In the genomic region with DNA sequence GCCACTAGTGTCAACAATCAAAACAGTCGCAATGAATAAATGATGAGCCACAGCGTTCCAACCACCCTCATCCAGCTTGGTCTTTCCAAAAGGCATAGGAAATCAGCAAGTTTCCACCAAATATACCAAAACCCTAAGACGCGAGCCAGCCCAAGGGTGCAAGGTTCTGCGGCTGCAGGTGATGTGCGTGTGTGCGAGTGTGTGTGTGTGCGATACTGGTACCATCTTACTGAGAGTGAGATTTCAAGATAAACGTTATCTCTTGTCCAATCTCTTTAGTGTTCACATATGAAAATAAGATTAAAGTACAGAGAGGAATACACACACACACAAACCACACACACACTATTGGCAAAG, we compare ENCODE assay signal across 12 cellular contexts. TPM values are rescaled to one million over a fixed set of nuclear protein-coding genes. Genes with fewer than 3 reads are reported as not detected.
A peak's percentile ranks its signal among the peaks of the same experiment; 100 is the strongest.
DNase-seq lines count a peak whose midpoint lies in the region; ATAC-seq and TF ChIP-seq lines count a peak whose summit lies in the region.
"Had no signal": no experiment of that assay in that cellular context is flagged by ENCODE, and none has a peak within 500 bp of the region (broad histone marks: within the 10 kb centered on the region; RNA-seq: fewer than 3 reads in every experiment).

No MANE protein-coding gene starts in this region.

- no peak for ATAC-seq in Panc1

- H3K27me3 Mint-ChIP-seq in CD8-positive, alpha-beta memory T cell: peaks cover 13 to 19% of the 10 kb centered on the region in 2 donors
- H3K27me3 Mint-ChIP-seq in activated naive CD4-positive, alpha-beta T cell treated with anti-CD3 and anti-CD28 coated beads for 36 hours (ENCODE audit: low read depth): peaks cover 32% of the 10 kb centered on the region

- in situ Hi-C loops in Panc1 (cut with HindIII; ENCODE audit: low pct_unique_long_range_greater_than_20kb, low sequenced_read_pairs): no loop called here

- peaks cover 0 to 2% (median 0%) of the 10 kb centered on the region in 3 donors for H3K4me1 Mint-ChIP-seq in CD8-positive, alpha-beta memory T cell
- H3K4me1 Mint-ChIP-seq in activated naive CD4-positive, alpha-beta T cell treated with anti-CD3 and anti-CD28 coated beads for 36 hours (ENCODE audit: low read depth): peaks cover 7% of the 10 kb centered on the region
- H3K4me1 Mint-ChIP-seq: activated naive CD4-positive, alpha-beta T cell treated with anti-CD3 and anti-CD28 coated beads, Interleukin-2, amount 10 ng/mL, durations not matched to agents 7 days and 5 days had no signal

- peak overlapping the region; percentile 90 for H3K4me2 ChIP-seq in fibroblast of lung (ENCODE audit: extremely low read depth, insufficient read depth, low read length)

- H3K4me3 ChIP-seq in ACC112 (ENCODE audit: low read depth, low read length) (peak overlapping the region; percentile 88), Panc1 (ENCODE audit: low read depth in 2 of 2, low read length in 2 of 2) (peak overlapping the region in 1 of 2 experiments; percentile 53; a peak in 2 of 4 replicates), fibroblast of lung (replicated peaks in 1 of 4; ENCODE audit: control extremely low read depth in 1 of 4, insufficient read depth in 1 of 4, low read depth in 3 of 4, low read length in 4 of 4) (peak overlapping the region; percentile 62 to 73 (median 69)), ovary (peak overlapping the region; percentile 62)
- no peak overlapping the region for H3K4me3 ChIP-seq in CD8-positive, alpha-beta memory T cell (ENCODE audit: low read length)

- H3K36me3 Mint-ChIP-seq in CD8-positive, alpha-beta memory T cell: no peaks in the 10 kb centered on the region
- H3K36me3 Mint-ChIP-seq in activated naive CD4-positive, alpha-beta T cell treated with anti-CD3 and anti-CD28 coated beads for 36 hours (ENCODE audit: low read depth): peaks cover 6% of the 10 kb centered on the region
- H3K36me3 Mint-ChIP-seq: activated naive CD4-positive, alpha-beta T cell treated with anti-CD3 and anti-CD28 coated beads, Interleukin-2, amount 10 ng/mL, durations not matched to agents 7 days and 5 days had no signal

- H3K27me3 ChIP-seq in ACC112 (ENCODE audit: insufficient read depth, low read length) (no peaks in the 10 kb centered on the region), Panc1 (ENCODE audit: control insufficient read depth, insufficient read depth, low read length) (no peaks in the 10 kb centered on the region), fibroblast of lung (ENCODE audit: control insufficient read depth, insufficient read depth, low read length) (no peaks in the 10 kb centered on the region), ovary (no peaks in the 10 kb centered on the region)
- H3K27me3 ChIP-seq in CD8-positive, alpha-beta memory T cell (ENCODE audit: insufficient read depth, low read length, poor library complexity, severe bottlenecking): no peaks in the 10 kb centered on the region

- intact Hi-C loops in Panc1 (cut with micrococcal nuclease; ENCODE audit: unreplicated experiment) (loop anchor here (10.0 kb wide), 1 partner anchor 664 kb away; no protein-coding TSS in a partner anchor), ovary (cut with DNase I) (no loop called here)
- intact Hi-C loops in activated naive CD4-positive, alpha-beta T cell treated with anti-CD3 and anti-CD28 coated beads for 36 hours (cut with micrococcal nuclease): no loop called here

- 21 to 44% (median 36%) methylated on average over 9 of the region's 9 CpGs for WGBS in ovary, 3 donors

- POLR2A ChIA-PET in Panc1 (lab: Charles Lee): no interaction called here
- POLR2A ChIA-PET in CD8-positive, alpha-beta memory T cell (lab: Charles Lee): no interaction called here

- H2AFZ ChIP-seq in ACC112 (ENCODE audit: low read length, unreplicated experiment) (peak overlapping the region; percentile 58), fibroblast of lung (ENCODE audit: low read length) (peak overlapping the region; percentile 89)

- CTCF ChIA-PET in Panc1 (lab: Charles Lee): interaction anchor here (0.7 kb wide), 1 partner anchor 102 kb away, joined by 3 read pairs; no protein-coding TSS in a partner anchor
- CTCF ChIA-PET in CD8-positive, alpha-beta memory T cell (lab: Charles Lee): no interaction called here
- CTCF ChIA-PET in activated naive CD4-positive, alpha-beta T cell treated with anti-CD3 and anti-CD28 coated beads for 36 hours (lab: Charles Lee): no interaction called here

- no peak for TF ChIP-seq POLR2A in ovary (IDR thresholded peaks at IDR 0.05)

- H3K4me3 Mint-ChIP-seq in CD8-positive, alpha-beta memory T cell: no peak overlapping the region
- H3K4me3 Mint-ChIP-seq in activated naive CD4-positive, alpha-beta T cell treated with anti-CD3 and anti-CD28 coated beads for 36 hours: no peak overlapping the region
- H3K4me3 Mint-ChIP-seq: activated naive CD4-positive, alpha-beta T cell treated with anti-CD3 and anti-CD28 coated beads, Interleukin-2, amount 10 ng/mL, durations not matched to agents 7 days and 5 days had no signal

- H3K36me3 ChIP-seq in ACC112 (ENCODE audit: insufficient read depth, low read length): no peaks in the 10 kb centered on the region
- no peaks in the 10 kb centered on the region for H3K36me3 ChIP-seq in Panc1 (ENCODE audit: control insufficient read depth, insufficient read depth, low read length)
- H3K36me3 ChIP-seq in fibroblast of lung (ENCODE audit: control insufficient read depth, insufficient read depth, low read length): no peaks in the 10 kb centered on the region
- H3K36me3 ChIP-seq in ovary: no peaks in the 10 kb centered on the region
- H3K36me3 ChIP-seq in CD8-positive, alpha-beta memory T cell (ENCODE audit: insufficient read depth, low read length): no peaks in the 10 kb centered on the region
- H3K36me3 ChIP-seq: upper lobe of left lung had no signal

- no TSS peak for BruUV-seq in Panc1 (replicated peaks; lab: Mats Ljungman, UMichigan)

- H3K4me1 ChIP-seq in ACC112 (ENCODE audit: control insufficient read depth, insufficient read depth, low read length, unreplicated experiment) (peaks cover 22% of the 10 kb centered on the region), Panc1 (ENCODE audit: control insufficient read depth, insufficient read depth, low read length) (no peaks in the 10 kb centered on the region), fibroblast of lung (ENCODE audit: control insufficient read depth, extremely low read depth, insufficient read depth, low read length) (peaks cover 7% of the 10 kb centered on the region), ovary (ENCODE audit: insufficient read depth) (no peaks in the 10 kb centered on the region)
- no peaks in the 10 kb centered on the region for H3K4me1 ChIP-seq in CD8-positive, alpha-beta memory T cell (ENCODE audit: insufficient read depth, low read length)

- DNase-seq in Panc1 (ENCODE audit: low read depth, low spot score) (no peak), fibroblast of lung (ENCODE audit: low read depth in 2 of 2) (no peak), ovary (no peak), NCI-H524 treated with DMSO at 0.1 percent for 48 hours (lab: John Stamatoyannopoulos, UW) (no peak), RKO (ENCODE audit: low spot score) (no peak)
- no peak for DNase-seq in CD8-positive, alpha-beta memory T cell
- DNase-seq in activated naive CD4-positive, alpha-beta T cell treated with anti-CD3 and anti-CD28 coated beads for 36 hours: no peak
- DNase-seq: activated naive CD4-positive, alpha-beta T cell treated with anti-CD3 and anti-CD28 coated beads, Interleukin-2, amount 10 ng/mL, durations not matched to agents 7 days and 5 days; stimulated activated CD4-positive, alpha-beta T cell treated with anti-CD3 and anti-CD28 coated beads, Interleukin-4, amount 100 ng/mL, for 24 hours had no signal

- no peak for TF ChIP-seq EP300 in ovary (IDR thresholded peaks at IDR 0.05)

- H3K9me3 Mint-ChIP-seq in CD8-positive, alpha-beta memory T cell: peaks cover 0 to 9% (median 8%) of the 10 kb centered on the region in 5 donors
- H3K9me3 Mint-ChIP-seq in activated naive CD4-positive, alpha-beta T cell treated with anti-CD3 and anti-CD28 coated beads for 36 hours: no peaks in the 10 kb centered on the region
- H3K9me3 Mint-ChIP-seq: activated naive CD4-positive, alpha-beta T cell treated with anti-CD3 and anti-CD28 coated beads, Interleukin-2, amount 10 ng/mL, durations not matched to agents 7 days and 5 days had no signal

- H3K27ac ChIP-seq in ACC112 (ENCODE audit: low read depth, low read length) (peak overlapping the region; percentile 54), Panc1 (ENCODE audit: low read length) (no peak overlapping the region), fibroblast of lung (ENCODE audit: insufficient read depth, low read length) (peak overlapping the region; percentile 56), ovary (peak overlapping the region in 1 of 2 donors; percentile 69)
- H3K27ac ChIP-seq in CD8-positive, alpha-beta memory T cell (ENCODE audit: low read depth, low read length): no peak overlapping the region
- H3K27ac ChIP-seq: RWPE1 had no signal

- TF ChIP-seq CTCF in Panc1 (IDR thresholded peaks at IDR 0.05) (0 out of 2 replicates have a peak, but pooled peaks have one; percentile 18), fibroblast of lung (conservative IDR thresholded peaks at IDR 0.05 in 1 of 2, IDR thresholded peaks at IDR 0.05 in 1 of 2; ENCODE audit: low read depth in 1 of 2, low read length in 2 of 2) (no peak), ovary (IDR thresholded peaks at IDR 0.05) (no peak)

- peak overlapping the region; percentile 81 for H3K9ac ChIP-seq in fibroblast of lung (ENCODE audit: insufficient read depth, low read length)

- H4K20me1 ChIP-seq in fibroblast of lung (ENCODE audit: control insufficient read depth, extremely low read depth, insufficient read depth, low read length): no peaks in the 10 kb centered on the region

- H3K9me3 ChIP-seq in Panc1 (ENCODE audit: control insufficient read depth, insufficient read depth, low read depth, low read length): no peaks in the 10 kb centered on the region
- H3K9me3 ChIP-seq in fibroblast of lung (ENCODE audit: control insufficient read depth, insufficient read depth, low read depth, low read length): no peaks in the 10 kb centered on the region
- H3K9me3 ChIP-seq in ovary: no peaks in the 10 kb centered on the region
- H3K9me3 ChIP-seq in CD8-positive, alpha-beta memory T cell (ENCODE audit: low read length): no peaks in the 10 kb centered on the region
- H3K9me3 ChIP-seq: upper lobe of left lung had no signal

- H3K79me2 ChIP-seq in ACC112 (ENCODE audit: control insufficient read depth, insufficient read depth, low read length, unreplicated experiment) (no peaks in the 10 kb centered on the region), fibroblast of lung (ENCODE audit: control insufficient read depth, insufficient read depth, low read length) (peaks cover 9% of the 10 kb centered on the region)

- H3K27ac Mint-ChIP-seq in CD8-positive, alpha-beta memory T cell: no peak overlapping the region
- no peak overlapping the region for H3K27ac Mint-ChIP-seq in activated naive CD4-positive, alpha-beta T cell treated with anti-CD3 and anti-CD28 coated beads for 36 hours
- H3K27ac Mint-ChIP-seq: activated naive CD4-positive, alpha-beta T cell treated with anti-CD3 and anti-CD28 coated beads, Interleukin-2, amount 10 ng/mL, durations not matched to agents 7 days and 5 days had no signal

RNA-seq across cellular contexts. Expression of a gene that starts 0.9 kb away (rescaled TPM):
- total RNA-seq in Panc1 (2021; ENCODE audit: unreplicated experiment): 0.10 TPM
- not detected for polyA plus RNA-seq in Panc1 (2012; ENCODE audit: insufficient read length)
- total RNA-seq in fibroblast of lung: 1.7 and 2.6 TPM in 2 replicates
- polyA plus RNA-seq in fibroblast of lung: 0.54 and 30.7 TPM in 2 replicates
- 0.45 and 20.8 TPM in 2 replicates for polyA plus RNA-seq in fibroblast of lung (2012)
- 12.6 TPM in 1 of 2 replicates, not detected in the other for polyA minus RNA-seq in fibroblast of lung (ENCODE audit: low replicate concordance)
- 1 to 10 TPM; 1.4 to 5.5 (median 3.3) TPM for total RNA-seq in ovary
- 1 to 10 TPM; 3.9 to 4.7 TPM for polyA plus RNA-seq in ovary
- not detected for total RNA-seq in CD8-positive, alpha-beta memory T cell
- not detected for polyA plus RNA-seq in CD8-positive, alpha-beta memory T cell
- total RNA-seq in activated naive CD4-positive, alpha-beta T cell treated with anti-CD3 and anti-CD28 coated beads for 36 hours: not detected

Comparison
In these comparisons a context has a peak if more than half of its experiments do, and no peak if none do; other contexts are left out.
1. H3K27ac ChIP-seq: peak in ACC112 (single experiment) and fibroblast of lung (single experiment); none in Panc1 (single experiment) and CD8-positive, alpha-beta memory T cell (single experiment).